In genomic region chr15:51077565-51078153, GRCh38 we compare ENCODE assay signal across 8 cellular contexts. TPM values are rescaled to one million over a fixed set of nuclear protein-coding genes. Genes with fewer than 3 reads are reported as not detected.
DNase-seq lines count a peak whose midpoint lies in the region; ATAC-seq and TF ChIP-seq lines count a peak whose summit lies in the region.

No MANE protein-coding gene starts in this region.

- no peak for TF ChIP-seq POLR2A in sigmoid colon (IDR thresholded peaks at IDR 0.05)

- H3K27ac ChIP-seq in sigmoid colon = peak overlapping the region; percentile 11 to 73 (median 62)

- 52 to 77% methylated on average over 19 of the region's 19 CpGs for WGBS in sigmoid colon, 2 donors

- no peak for ATAC-seq in HG02970 (IDR thresholded peaks at IDR 0.05; ENCODE audit: low FRiP score, unreplicated experiment)

- in situ Hi-C loops in GM13977 (cut with MboI; ENCODE audit: low pct_unique_long_range_greater_than_20kb, low sequenced_read_pairs, unreplicated experiment) = no loop called here

- peak overlapping the region in 3 of 4 donors; percentile 15 to 39 (median 32) for H3K4me3 ChIP-seq in sigmoid colon

- H3K36me3 Mint-ChIP-seq in glutamatergic neuron (ENCODE audit: unreplicated experiment) = no peaks in the 10 kb centered on the region

- DNase-seq in GM13977 (ENCODE audit: low spot score) (peak; percentile 84), HUDEP-2 (lab: John Stamatoyannopoulos, UW; ENCODE audit: unreplicated experiment in 76 of 76) (peak in 53 of 76 experiments; percentile 4 to 70 (median 47)), activated T-cell treated with anti-CD3 and anti-CD28 coated beads for 1 hour (ENCODE audit: low read depth) (peak; percentile 30), glutamatergic neuron (peak; percentile 59), sigmoid colon (peak; percentile 84), glomerular visceral epithelial cell (ENCODE audit: extremely low spot score) (no peak), middle frontal gyrus (ENCODE audit: extremely low spot score, low spot score) (no peak)

- no peaks in the 10 kb centered on the region for H3K36me3 ChIP-seq in sigmoid colon

- no peaks in the 10 kb centered on the region for H3K27me3 ChIP-seq in sigmoid colon

- H3K27ac Mint-ChIP-seq in glutamatergic neuron (ENCODE audit: unreplicated experiment) = no peak overlapping the region

- peaks cover 2% of the 10 kb centered on the region for H3K27me3 Mint-ChIP-seq in glutamatergic neuron (ENCODE audit: unreplicated experiment)

- peaks cover 0 to 41% (median 24%) of the 10 kb centered on the region in 4 donors for H3K4me1 ChIP-seq in sigmoid colon

- no peaks in the 10 kb centered on the region for H3K4me1 Mint-ChIP-seq in glutamatergic neuron (ENCODE audit: low read depth, unreplicated experiment)

- TF ChIP-seq EP300 in sigmoid colon (IDR thresholded peaks at IDR 0.05) = no peak

- intact Hi-C loops in sigmoid colon (cut with DNase I) = no loop called here

- H3K9me3 ChIP-seq in sigmoid colon = no peaks in the 10 kb centered on the region

- TF ChIP-seq CTCF in GM13977 (IDR thresholded peaks at IDR 0.05; ENCODE audit: extremely low read depth, insufficient read depth, missing control alignments) (no peak), glutamatergic neuron (IDR thresholded peaks at IDR 0.05; ENCODE audit: partially characterized antibody, unreplicated experiment) (no peak), sigmoid colon (IDR thresholded peaks at IDR 0.05) (no peak)

- no peak overlapping the region for H3K4me3 Mint-ChIP-seq in glutamatergic neuron (ENCODE audit: unreplicated experiment)

- H3K9me3 Mint-ChIP-seq in glutamatergic neuron (ENCODE audit: unreplicated experiment) = peaks cover 2% of the 10 kb centered on the region

RNA-seq across cellular contexts. Expression of gene TNFAIP8L3, which starts 17.0 kb away (rescaled TPM):
- total RNA-seq in glutamatergic neuron (ENCODE audit: unreplicated experiment) (not detected), sigmoid colon (10 to 100 TPM in 1 of 4 donors, 1 to 10 TPM in 3; 6.1 to 11.6 (median 7.5) TPM)
- 10 to 100 TPM in 2 of 3 donors, 1 to 10 TPM in 1; 9.2 to 13.5 (median 13.2) TPM for polyA plus RNA-seq in sigmoid colon

Comparison
In these comparisons a context has a peak if more than half of its experiments do, and no peak if none do; other contexts are left out.
1. DNase-seq: peak in GM13977 (single experiment), HUDEP-2 (53 of 76), activated T-cell treated with anti-CD3 and anti-CD28 coated beads for 1 hour (single experiment), glutamatergic neuron (single experiment) and sigmoid colon (single experiment); none in glomerular visceral epithelial cell (single experiment) and middle frontal gyrus (single experiment).